7 cellular contexts compared by ENCODE assay signal in genomic region chr6:169119669-169120068, GRCh38.
"Had no signal": no experiment of that assay in that cellular context is flagged by ENCODE, and none has a peak within 500 bp of the region (broad histone marks: within the 10 kb centered on the region; RNA-seq: fewer than 3 reads in every experiment).

No MANE protein-coding gene starts in this region.

- H3K4me3 ChIP-seq: K562 had no signal

- H3K4me1 Mint-ChIP-seq: IgD-negative memory B cell had no signal

- DNase-seq: IMR-90, KBM-7, KG1 had no signal

- H3K36me3 Mint-ChIP-seq: IgD-negative memory B cell had no signal

- ATAC-seq: HepG2, K562 had no signal

- H3K27me3 Mint-ChIP-seq: IgD-negative memory B cell had no signal

- H3K27ac ChIP-seq: HL-60 had no signal

- H3K27ac Mint-ChIP-seq: IgD-negative memory B cell had no signal
